In the genomic region with DNA sequence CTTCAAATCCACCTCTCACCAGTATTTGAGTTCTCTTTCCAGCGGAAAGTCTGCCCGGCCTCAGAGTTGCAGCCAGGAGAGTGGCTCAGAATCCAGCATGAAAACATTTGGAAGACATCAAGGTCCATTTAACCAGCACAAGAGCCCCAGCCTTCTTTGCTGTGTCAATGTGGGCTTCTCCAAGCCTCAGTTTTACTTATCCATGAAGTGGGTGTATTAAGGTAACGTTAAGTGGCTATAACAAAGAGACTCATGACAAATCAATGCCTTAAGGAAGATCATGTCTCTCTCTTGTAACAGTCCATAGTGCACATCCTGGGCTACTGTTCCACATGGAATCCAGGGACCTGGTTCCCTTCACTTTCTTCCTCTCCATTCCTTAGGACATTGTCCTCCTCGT, we compare ENCODE assay signal across 2 cellular contexts.
TF ChIP-seq lines count a peak whose summit lies in the region.

No MANE protein-coding gene starts in this region.

TF ChIP-seq in HepG2, 621 proteins besides CTCF, POLR2A, EP300 and RAD21:
- TF ChIP-seq FOXA3 (CRISPR knock-in tag; IDR thresholded peaks at IDR 0.05) (no peak), CHD2 (IDR thresholded peaks at IDR 0.05; ENCODE audit: low read depth, low read length) (no peak), ZNF629 (CRISPR knock-in tag; conservative IDR thresholded peaks at IDR 0.05) (peak; percentile 88), BCL6 (CRISPR knock-in tag; IDR thresholded peaks at IDR 0.05) (no peak), ZNF703 (CRISPR knock-in tag; IDR thresholded peaks at IDR 0.05; ENCODE audit: borderline replicate concordance) (no peak), ZNF446 (CRISPR knock-in tag; IDR thresholded peaks at IDR 0.05) (no peak), ARHGAP35 (CRISPR knock-in tag; IDR thresholded peaks at IDR 0.05; ENCODE audit: borderline replicate concordance) (no peak)
- TF ChIP-seq, protein P1, sequence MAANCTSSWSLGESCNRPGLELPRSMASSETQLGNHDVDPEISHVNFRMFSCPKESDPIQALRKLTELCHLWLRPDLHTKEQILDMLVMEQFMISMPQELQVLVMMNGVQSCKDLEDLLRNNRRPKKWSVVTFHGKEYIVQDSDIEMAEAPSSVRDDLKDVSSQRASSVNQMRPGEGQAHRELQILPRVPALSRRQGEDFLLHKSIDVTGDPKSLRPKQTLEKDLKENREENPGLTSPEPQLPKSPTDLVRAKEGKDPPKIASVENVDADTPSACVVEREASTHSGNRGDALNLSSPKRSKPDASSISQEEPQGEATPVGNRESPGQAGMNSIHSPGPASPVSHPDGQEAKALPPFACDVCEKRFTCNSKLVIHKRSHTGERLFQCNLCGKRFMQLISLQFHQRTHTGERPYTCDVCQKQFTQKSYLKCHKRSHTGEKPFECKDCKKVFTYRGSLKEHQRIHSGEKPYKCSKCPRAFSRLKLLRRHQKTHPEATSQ (CRISPR knock-in tag; IDR thresholded peaks at IDR 0.05; ENCODE audit: borderline replicate concordance), result no peak

TF ChIP-seq in H1, 55 proteins besides CTCF, POLR2A, EP300 and RAD21:
- TF ChIP-seq MAFK (IDR thresholded peaks at IDR 0.05; ENCODE audit: low read depth, low read length) (no peak), KDM1A (IDR thresholded peaks at IDR 0.05; ENCODE audit: borderline replicate concordance, low read length) (peak; percentile 14; the same call in 1 of the 2 replicates)
TF ChIP-seq in H1: peak in this region for 1.
